ENCODE assay signal across 10 cellular contexts in the genomic region with DNA sequence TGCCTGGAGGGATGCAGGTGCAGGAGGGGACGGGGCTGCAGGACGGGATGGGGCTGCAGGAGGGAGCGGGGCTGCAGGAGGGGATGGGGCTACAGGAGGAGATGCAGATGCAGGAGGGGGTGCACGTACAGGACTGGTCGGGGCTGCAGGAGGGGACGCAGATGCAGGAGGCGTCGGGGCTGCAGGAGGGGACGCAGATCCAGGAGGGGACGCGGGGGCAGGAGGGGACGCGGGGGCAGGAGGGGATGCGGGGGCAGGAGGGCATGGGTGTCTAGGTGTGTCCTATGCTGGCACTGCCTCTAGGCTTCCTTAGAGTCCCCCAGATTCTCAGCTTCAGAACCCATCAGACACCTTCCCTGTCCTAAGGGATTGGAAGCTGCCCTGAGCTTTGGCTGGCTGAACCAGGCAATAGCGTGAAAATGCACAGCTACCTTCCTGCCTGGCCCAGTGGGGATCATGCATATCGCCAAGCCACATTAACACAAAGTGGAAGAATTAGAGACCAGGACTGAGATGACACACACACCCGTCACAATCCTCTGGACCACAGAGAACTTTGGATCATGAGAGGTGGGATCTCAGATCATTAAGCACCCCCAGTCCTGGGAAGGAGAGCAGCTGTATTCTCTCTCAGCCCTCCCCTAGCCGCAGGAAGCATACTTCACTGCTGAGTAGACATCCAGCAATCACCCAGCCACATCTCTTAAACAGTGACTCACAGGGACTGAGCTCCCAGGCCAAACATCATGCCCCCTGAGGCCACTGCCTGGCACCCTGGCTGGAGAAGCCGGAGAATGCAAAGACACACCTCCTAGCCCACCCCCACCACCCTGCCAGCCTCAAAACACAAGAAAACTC.
DNase-seq lines count a peak whose midpoint lies in the region; ATAC-seq and TF ChIP-seq lines count a peak whose summit lies in the region.
"Had no signal": no experiment of that assay in that cellular context is flagged by ENCODE, and none has a peak within 500 bp of the region (broad histone marks: within the 10 kb centered on the region; RNA-seq: fewer than 3 reads in every experiment).

No MANE protein-coding gene starts in this region.

- BruUV-seq in Panc1 (replicated peaks; lab: Mats Ljungman, UMichigan): no TSS peak

- H3K4me3 ChIP-seq in Panc1 (ENCODE audit: low read depth in 2 of 2, low read length in 2 of 2) (peak overlapping the region in 1 of 2 experiments; percentile 26; a peak in 2 of 4 replicates), parathyroid adenoma (ENCODE audit: low read depth, low read length) (no peak overlapping the region)

- intact Hi-C loops in Panc1 (cut with micrococcal nuclease; ENCODE audit: unreplicated experiment): loop anchor here (5.0 kb wide), 1 partner anchor 96 kb away; the partner anchor contains the start of gene AFAP1L2
- intact Hi-C loops in head of caudate nucleus (cut with DNase I): loop anchor here (10.0 kb wide), 1 partner anchor 158 kb away; no protein-coding TSS in a partner anchor

- ATAC-seq in Panc1 (peak; percentile 94), GM19351 (IDR thresholded peaks at IDR 0.05; ENCODE audit: unreplicated experiment) (no peak), HG02981 (IDR thresholded peaks at IDR 0.05; ENCODE audit: unreplicated experiment) (no peak)

- in situ Hi-C loops in Panc1 (cut with HindIII; ENCODE audit: low pct_unique_long_range_greater_than_20kb, low sequenced_read_pairs): no loop called here

- peaks cover 9% of the 10 kb centered on the region for H3K79me2 ChIP-seq in parathyroid adenoma

- no peak overlapping the region for H2AFZ ChIP-seq in parathyroid adenoma

- no peak overlapping the region for H3K4me2 ChIP-seq in parathyroid adenoma (ENCODE audit: low read length)

- POLR2A ChIA-PET in Panc1 (lab: Charles Lee): interaction anchor here (0.6 to 1.4 kb wide), 2 partner anchors 76 to 97 kb away, joined by 3 to 8 read pairs; no protein-coding TSS in a partner anchor

- H3K27ac ChIP-seq in Panc1 (ENCODE audit: low read length) (peak overlapping the region; percentile 91), epithelial cell of prostate (peak overlapping the region; percentile 37), parathyroid adenoma (peak overlapping the region; percentile 48)

- no peaks in the 10 kb centered on the region for H3K36me3 ChIP-seq in Panc1 (ENCODE audit: control insufficient read depth, insufficient read depth, low read length)
- H3K36me3 ChIP-seq in parathyroid adenoma (ENCODE audit: control insufficient read depth, insufficient read depth, low read length): no peaks in the 10 kb centered on the region

- DNase-seq in EH (ENCODE audit: low read depth) (peak; percentile 98), Panc1 (ENCODE audit: low read depth, low spot score) (peak; percentile 68), epithelial cell of prostate (ENCODE audit: low read depth, low spot score) (peak; percentile 80), head of caudate nucleus (no peak), NCI-H1105 treated with DMSO at 0.1 percent for 48 hours (lab: John Stamatoyannopoulos, UW) (no peak)
- DNase-seq: activated gamma-delta T cell treated with Interleukin-2 at 50 U/mL for 16 hours, NCI-H446 treated with DMSO at 0.1 percent for 48 hours had no signal

- H3K27me3 ChIP-seq in Panc1 (ENCODE audit: control insufficient read depth, insufficient read depth, low read length) (no peaks in the 10 kb centered on the region), parathyroid adenoma (ENCODE audit: control insufficient read depth, insufficient read depth, low read length) (no peaks in the 10 kb centered on the region)

- CTCF ChIA-PET in Panc1 (lab: Charles Lee): interaction anchor here (0.7 to 0.9 kb wide), 7 partner anchors 77 to 183 kb away, joined by 3 to 6 read pairs (median 4); no protein-coding TSS in a partner anchor

- H3K4me1 ChIP-seq in Panc1 (ENCODE audit: control insufficient read depth, insufficient read depth, low read length) (peaks cover 56% of the 10 kb centered on the region), parathyroid adenoma (peaks cover 33% of the 10 kb centered on the region)

- TF ChIP-seq CTCF in Panc1 (IDR thresholded peaks at IDR 0.05) (no peak), parathyroid adenoma (IDR thresholded peaks at IDR 0.05) (no peak)

- H3K9me3 ChIP-seq in Panc1 (ENCODE audit: control insufficient read depth, insufficient read depth, low read depth, low read length) (no peaks in the 10 kb centered on the region), parathyroid adenoma (ENCODE audit: control insufficient read depth, low read length) (no peaks in the 10 kb centered on the region)

- H3K9ac ChIP-seq in parathyroid adenoma: no peak overlapping the region

Comparison
In these comparisons a context has a peak if more than half of its experiments do, and no peak if none do; other contexts are left out.
1. DNase-seq: peak in EH (single experiment), Panc1 (single experiment) and epithelial cell of prostate (single experiment); none in head of caudate nucleus (0 of 42) and NCI-H1105 treated with DMSO at 0.1 percent for 48 hours (single experiment).
2. H3K27ac ChIP-seq: peak in every context shown above with its lines; median percentile 91 in Panc1; 48 in parathyroid adenoma; 37 in epithelial cell of prostate.